In the genomic region with DNA sequence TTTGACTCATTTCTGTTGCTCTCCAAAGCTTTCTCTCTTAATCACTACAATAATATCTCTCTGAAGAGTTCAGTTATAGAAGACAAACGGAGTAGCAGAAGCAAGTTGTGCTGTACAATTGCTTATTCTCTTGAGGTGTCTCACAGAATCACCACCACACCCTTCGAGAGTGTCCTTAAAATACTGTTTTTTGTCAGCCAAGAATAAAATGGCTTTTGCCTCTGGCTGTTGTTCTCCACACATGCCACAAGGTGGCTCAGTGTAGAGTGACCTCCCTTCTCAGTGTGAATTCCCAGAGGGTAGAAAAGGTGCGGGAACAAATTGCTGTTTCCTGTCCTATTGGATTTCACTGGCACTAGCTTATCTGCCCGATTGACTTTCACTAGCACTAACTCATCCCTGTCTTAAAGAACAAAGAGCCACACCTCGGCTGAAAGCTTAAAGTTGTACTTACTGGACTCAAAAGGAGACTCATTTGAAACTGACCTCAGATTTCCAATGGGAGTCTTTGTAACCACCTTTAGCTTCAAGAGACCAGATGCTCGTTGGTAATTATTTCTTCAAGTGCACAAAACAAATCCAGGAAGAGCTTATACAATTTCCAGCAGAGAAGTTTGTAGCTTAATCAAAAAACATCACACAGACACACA, we compare ENCODE assay signal across 9 cellular contexts.
A peak's percentile ranks its signal among the peaks of the same experiment; 100 is the strongest.
DNase-seq lines count a peak whose midpoint lies in the region; ATAC-seq and TF ChIP-seq lines count a peak whose summit lies in the region.
"Had no signal": no experiment of that assay in that cellular context is flagged by ENCODE, and none has a peak within 500 bp of the region (broad histone marks: within the 10 kb centered on the region; RNA-seq: fewer than 3 reads in every experiment).

No MANE protein-coding gene starts in this region.

- H3K4me3 Mint-ChIP-seq in natural killer cell: peak overlapping the region; percentile 52

- H3K4me1 Mint-ChIP-seq in natural killer cell: peaks cover 37 to 39% of the 10 kb centered on the region in 2 donors

- H3K4me3 ChIP-seq in epithelial cell of esophagus (ENCODE audit: low read length): no peak overlapping the region
- H3K4me3 ChIP-seq: BLaER1 treated with 17β-estradiol and CSF1 and Interleukin-3, amounts not matched to agents 10 nM and 100 nM had no signal

- H3K9me3 Mint-ChIP-seq in natural killer cell: peaks cover 0 to 2% of the 10 kb centered on the region in 2 donors

- peak; percentile 48 for ATAC-seq in HG02884 (IDR thresholded peaks at IDR 0.05; ENCODE audit: unreplicated experiment)
- peak; percentile 56 to 73 (median 65) for ATAC-seq in natural killer cell

- DNase-seq in NCI-H1694 (lab: John Stamatoyannopoulos, UW) (peak; percentile 0), NCI-H1694 treated with DMSO at 0.1 percent for 48 hours (lab: John Stamatoyannopoulos, UW) (no peak), NCI-H2227 (lab: John Stamatoyannopoulos, UW; ENCODE audit: unreplicated experiment) (peak; percentile 25), epithelial cell of esophagus (ENCODE audit: low read depth) (peak; percentile 58), natural killer cell (no peak), HCEC 1CT (no peak)
- DNase-seq in activated CD4-positive, alpha-beta T cell treated with anti-CD3 and anti-CD28 coated beads for 48 hours: peak; percentile 45

- H3K27me3 Mint-ChIP-seq in natural killer cell (ENCODE audit: low read depth in 2 of 2): no peaks in the 10 kb centered on the region

- no peaks in the 10 kb centered on the region for H3K36me3 Mint-ChIP-seq in natural killer cell

- peak; percentile 87 for TF ChIP-seq CTCF in epithelial cell of esophagus (IDR thresholded peaks at IDR 0.05; ENCODE audit: insufficient read depth, low read depth, low read length, missing control alignments)
- peak; percentile 74 for TF ChIP-seq CTCF in natural killer cell (IDR thresholded peaks at IDR 0.05)

- H3K27ac Mint-ChIP-seq in natural killer cell: peak overlapping the region; percentile 72 to 83

- intact Hi-C loops in natural killer cell (cut with micrococcal nuclease): loop anchor here (1.0 to 5.0 kb wide), 4 partner anchors 112 to 199 kb away; no protein-coding TSS in a partner anchor

Comparison
In these comparisons a context has a peak if more than half of its experiments do, and no peak if none do; other contexts are left out.
1. DNase-seq: peak in NCI-H1694 (single experiment), NCI-H2227 (single experiment), activated CD4-positive, alpha-beta T cell treated with anti-CD3 and anti-CD28 coated beads for 48 hours (single experiment) and epithelial cell of esophagus (single experiment); none in NCI-H1694 treated with DMSO at 0.1 percent for 48 hours (single experiment), natural killer cell (single experiment) and HCEC 1CT (single experiment).